ENCODE assay signal across 8 cellular contexts in genomic region chr5:37723147-37723961, GRCh38.
DNase-seq lines count a peak whose midpoint lies in the region; ATAC-seq and TF ChIP-seq lines count a peak whose summit lies in the region.

No MANE protein-coding gene starts in this region.

- 84 to 91% (median 86%) methylated on average over 8 of the region's 8 CpGs for WGBS in heart left ventricle, 4 donors

- H3K9me3 ChIP-seq in cardiac muscle cell (ENCODE audit: low read depth) (no peaks in the 10 kb centered on the region), heart left ventricle (no peaks in the 10 kb centered on the region)

- no peaks in the 10 kb centered on the region for H3K27me3 ChIP-seq in cardiac muscle cell
- no peaks in the 10 kb centered on the region for H3K27me3 ChIP-seq in heart left ventricle

- peak; percentile 29 to 40 for DNase-seq in cardiac muscle cell (ENCODE audit: low read depth in 1 of 2, low spot score in 1 of 2)
- no peak for DNase-seq in heart left ventricle
- DNase-seq in RPMI7951 (ENCODE audit: low read depth): peak; percentile 54
- DNase-seq in fibroblast of the aortic adventitia (ENCODE audit: low read depth): no peak
- peak; percentile 75 for DNase-seq in superior temporal gyrus (ENCODE audit: extremely low spot score)
- DNase-seq in G401 (ENCODE audit: low spot score): no peak
- no peak for DNase-seq in KG1 (lab: John Stamatoyannopoulos, UW)

- H3K36me3 ChIP-seq in cardiac muscle cell (peaks cover 13% of the 10 kb centered on the region), heart left ventricle (peaks cover 0 to 63% (median 28%) of the 10 kb centered on the region in 9 donors)

- TF ChIP-seq CTCF in cardiac muscle cell (IDR thresholded peaks at IDR 0.05; ENCODE audit: low read depth, low read length): peak; percentile 54
- peak in 4 of 12 donors; percentile 14 to 33 (median 25) for TF ChIP-seq CTCF in heart left ventricle (IDR thresholded peaks at IDR 0.05)
- peak; percentile 42 for TF ChIP-seq CTCF in fibroblast of the aortic adventitia (IDR thresholded peaks at IDR 0.05; ENCODE audit: insufficient read depth, low read length)

- H3K27ac ChIP-seq in cardiac muscle cell (no peak overlapping the region), heart left ventricle (no peak overlapping the region)

- H3K4me1 ChIP-seq in cardiac muscle cell (ENCODE audit: low read depth) (no peaks in the 10 kb centered on the region), heart left ventricle (peaks cover 0 to 21% (median 0%) of the 10 kb centered on the region in 12 donors)

- in situ Hi-C loops in G401 (cut with HindIII; ENCODE audit: low sequenced_read_pairs): no loop called here

- no peak for TF ChIP-seq POLR2A in heart left ventricle (IDR thresholded peaks at IDR 0.05)

- ATAC-seq in heart left ventricle (no peak), HG03378 (IDR thresholded peaks at IDR 0.05; ENCODE audit: unreplicated experiment) (no peak)

- H3K4me3 ChIP-seq in cardiac muscle cell: no peak overlapping the region
- H3K4me3 ChIP-seq in heart left ventricle: no peak overlapping the region
- H3K4me3 ChIP-seq in fibroblast of the aortic adventitia (ENCODE audit: low read depth, low read length): no peak overlapping the region

- intact Hi-C loops in heart left ventricle (cut with DNase I): no loop called here

Comparison
In these comparisons a context has a peak if more than half of its experiments do, and no peak if none do; other contexts are left out.
1. DNase-seq: peak in cardiac muscle cell (2 of 2), RPMI7951 (single experiment) and superior temporal gyrus (single experiment); none in heart left ventricle (0 of 5), fibroblast of the aortic adventitia (single experiment), G401 (single experiment) and KG1 (single experiment).